ENCODE assay signal across 19 cellular contexts in genomic region chr15:80861776-80862175, GRCh38.
A peak's percentile ranks its signal among the peaks of the same experiment; 100 is the strongest.
DNase-seq lines count a peak whose midpoint lies in the region; TF ChIP-seq lines count a peak whose summit lies in the region.
"Had no signal": no experiment of that assay in that cellular context is flagged by ENCODE, and none has a peak within 500 bp of the region (broad histone marks: within the 10 kb centered on the region; RNA-seq: fewer than 3 reads in every experiment).

No MANE protein-coding gene starts in this region.

- no peaks in the 10 kb centered on the region for H3K79me2 ChIP-seq in GM23248 (ENCODE audit: insufficient read depth)

- H3K9me3 ChIP-seq in GM23248 (ENCODE audit: low read depth) (no peaks in the 10 kb centered on the region), colonic mucosa (no peaks in the 10 kb centered on the region)
- H3K9me3 ChIP-seq: BLaER1 treated with 17β-estradiol and CSF1 and Interleukin-3, amounts not matched to agents 10 nM and 100 nM; lower lobe of right lung; SJSA1; vagina had no signal

- no peaks in the 10 kb centered on the region for H4K20me1 ChIP-seq in GM23248 (ENCODE audit: insufficient read depth)
- H4K20me1 ChIP-seq: BLaER1 treated with 17β-estradiol and CSF1 and Interleukin-3, amounts not matched to agents 10 nM and 100 nM had no signal

- no peak overlapping the region for H3K4me2 ChIP-seq in GM23248 (ENCODE audit: unreplicated experiment)
- H3K4me2 ChIP-seq: BLaER1 treated with 17β-estradiol and CSF1 and Interleukin-3, amounts not matched to agents 10 nM and 100 nM had no signal

- H3K4me1 ChIP-seq in GM23248 (ENCODE audit: insufficient read depth) (no peaks in the 10 kb centered on the region), colonic mucosa (peaks cover 5% of the 10 kb centered on the region)
- H3K4me1 ChIP-seq: SJSA1 had no signal

- H3F3A ChIP-seq in GM23248 (ENCODE audit: insufficient read depth), result peaks cover 79% of the 10 kb centered on the region

- in situ Hi-C loops in GM23248 (cut with MboI), result no loop called here

- peak; percentile 40 for DNase-seq in GM23248
- peak; percentile 68 for DNase-seq in NCI-H2196 (lab: John Stamatoyannopoulos, UW; ENCODE audit: unreplicated experiment)
- DNase-seq in fibroblast of the aortic adventitia (ENCODE audit: low read depth), result peak; percentile 56
- DNase-seq in renal cortical epithelial cell (ENCODE audit: low read depth), result peak; percentile 12
- DNase-seq in activated CD4-positive, alpha-beta T cell treated with anti-CD3 and anti-CD28 coated beads, Interleukin-2, amount 50 U/mL, for 4 hours, result no peak
- DNase-seq in islet precursor cell, result no peak
- no peak for DNase-seq in colonic mucosa
- DNase-seq: activated CD8-positive, alpha-beta T cell treated with anti-CD3 and anti-CD28 coated beads, Interleukin-2, amount 10 ng/mL, durations not matched to agents 7 days and 5 days; DND-41; GOT3; lower lobe of right lung; MM.1S; nephron progenitor cell; stimulated activated naive CD4-positive, alpha-beta T cell had no signal

- no peak overlapping the region for H2AFZ ChIP-seq in GM23248

- H3K27ac ChIP-seq in GM23248, result no peak overlapping the region
- H3K27ac ChIP-seq in colonic mucosa, result no peak overlapping the region
- H3K27ac ChIP-seq: BLaER1 treated with 17β-estradiol and CSF1 and Interleukin-3, amounts not matched to agents 10 nM and 100 nM; coronary artery; epithelial cell of prostate; lower lobe of right lung; SJSA1; vagina had no signal

- H3K9me2 ChIP-seq in GM23248 (ENCODE audit: insufficient read depth), result no peaks in the 10 kb centered on the region

- no peaks in the 10 kb centered on the region for H3K27me3 ChIP-seq in GM23248 (replicated peaks; ENCODE audit: insufficient read depth)
- no peaks in the 10 kb centered on the region for H3K27me3 ChIP-seq in colonic mucosa
- H3K27me3 ChIP-seq: BLaER1 treated with 17β-estradiol and CSF1 and Interleukin-3, amounts not matched to agents 10 nM and 100 nM; vagina had no signal

- TF ChIP-seq CTCF in fibroblast of the aortic adventitia (IDR thresholded peaks at IDR 0.05; ENCODE audit: insufficient read depth, low read length), result no peak
- no peak for TF ChIP-seq CTCF in colonic mucosa (IDR thresholded peaks at IDR 0.05)

- 80 to 81% methylated on average over 5 of the region's 5 CpGs for WGBS in GM23248 (ENCODE audit: low coverage in 1 of 2, low lambda C conversion rate in 2 of 2, missing lambda C conversion rate in 2 of 2), 2 experiments

- H3K4me3 ChIP-seq in GM23248 (no peak overlapping the region), fibroblast of the aortic adventitia (ENCODE audit: low read depth, low read length) (no peak overlapping the region), colonic mucosa (no peak overlapping the region)
- H3K4me3 ChIP-seq: BLaER1 treated with 17β-estradiol and CSF1 and Interleukin-3, amounts not matched to agents 10 nM and 100 nM; coronary artery; lower lobe of right lung; SJSA1; vagina had no signal

- intact Hi-C loops in colonic mucosa (cut with DNase I), result no loop called here

- no peak overlapping the region for H3K9ac ChIP-seq in GM23248
- no peak overlapping the region for H3K9ac ChIP-seq in colonic mucosa (ENCODE audit: low read depth in 2 of 2, low read length in 2 of 2)
- H3K9ac ChIP-seq: BLaER1 treated with 17β-estradiol and CSF1 and Interleukin-3, amounts not matched to agents 10 nM and 100 nM had no signal

- H3K36me3 ChIP-seq in GM23248 (ENCODE audit: low read depth) (peaks cover 5% of the 10 kb centered on the region; the same call in 1 of the 2 replicates), colonic mucosa (no peaks in the 10 kb centered on the region)
- H3K36me3 ChIP-seq: BLaER1 treated with 17β-estradiol and CSF1 and Interleukin-3, amounts not matched to agents 10 nM and 100 nM; lower lobe of right lung; SJSA1; vagina had no signal

Comparison
In these comparisons a context has a peak if more than half of its experiments do, and no peak if none do; other contexts are left out.
1. DNase-seq: peak in GM23248 (single experiment), NCI-H2196 (single experiment), fibroblast of the aortic adventitia (single experiment) and renal cortical epithelial cell (single experiment); none in activated CD4-positive, alpha-beta T cell treated with anti-CD3 and anti-CD28 coated beads, Interleukin-2, amount 50 U/mL, for 4 hours (0 of 2), islet precursor cell (single experiment) and colonic mucosa (single experiment).